In the genomic region with DNA sequence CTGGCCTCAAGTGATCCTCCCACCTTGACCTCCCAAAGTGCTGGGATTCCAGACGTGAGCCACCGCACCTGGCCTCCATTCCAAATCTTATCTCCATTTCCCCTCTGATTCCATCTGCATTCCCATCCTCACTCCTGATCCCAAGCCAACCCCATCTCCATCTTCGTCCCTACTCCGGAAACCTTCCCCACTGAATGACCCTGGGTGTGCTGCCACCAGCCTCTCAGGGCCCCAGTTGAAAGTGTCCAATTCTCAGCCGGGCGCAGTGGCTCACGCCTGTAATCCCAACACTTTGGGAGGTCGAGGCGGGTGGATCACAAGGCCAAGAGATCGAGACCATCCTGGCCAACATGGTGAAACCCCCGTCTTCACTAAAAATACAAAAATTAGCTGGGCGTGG, we compare ENCODE assay signal across 7 cellular contexts. TPM values are rescaled to one million over a fixed set of nuclear protein-coding genes. Genes with fewer than 3 reads are reported as not detected.
"Had no signal": no experiment of that assay in that cellular context is flagged by ENCODE, and none has a peak within 500 bp of the region (broad histone marks: within the 10 kb centered on the region; RNA-seq: fewer than 3 reads in every experiment).

No MANE protein-coding gene starts in this region.

RNA-seq across cellular contexts. Expression of gene C3, which starts 11.5 kb away (rescaled TPM):
- polyA plus RNA-seq: naive thymus-derived CD4-positive, alpha-beta T cell; neural cell had no signal

RNA-seq across cellular contexts. Expression of gene TNFSF14, which starts 39.0 kb away (rescaled TPM):
- total RNA-seq: occipital lobe, osteocyte, progenitor cell of endocrine pancreas, smooth muscle cell, suprapubic skin had no signal
- polyA plus RNA-seq: neural cell, smooth muscle cell had no signal

RNA-seq across cellular contexts. Expression of gene SH2D3A, which starts 58.3 kb away (rescaled TPM):
- total RNA-seq: occipital lobe, osteocyte had no signal
